Comparison of ENCODE assay signal across 1 cellular context in genomic region chr9:27865031-27865438, GRCh38.
TF ChIP-seq lines count a peak whose summit lies in the region.

No MANE protein-coding gene starts in this region.

TF ChIP-seq in liver, 16 proteins besides CTCF, POLR2A, EP300 and RAD21 (continued from another document):
- peak; percentile 45 to 64 for TF ChIP-seq HNF4A (conservative IDR thresholded peaks at IDR 0.05)
- TF ChIP-seq SP1 (IDR thresholded peaks at IDR 0.05), result peak; percentile 59
- TF ChIP-seq RXRA (IDR thresholded peaks at IDR 0.05), result peak; percentile 54 to 56
TF ChIP-seq in liver: peak in this region for 6.
